In the genomic region with DNA sequence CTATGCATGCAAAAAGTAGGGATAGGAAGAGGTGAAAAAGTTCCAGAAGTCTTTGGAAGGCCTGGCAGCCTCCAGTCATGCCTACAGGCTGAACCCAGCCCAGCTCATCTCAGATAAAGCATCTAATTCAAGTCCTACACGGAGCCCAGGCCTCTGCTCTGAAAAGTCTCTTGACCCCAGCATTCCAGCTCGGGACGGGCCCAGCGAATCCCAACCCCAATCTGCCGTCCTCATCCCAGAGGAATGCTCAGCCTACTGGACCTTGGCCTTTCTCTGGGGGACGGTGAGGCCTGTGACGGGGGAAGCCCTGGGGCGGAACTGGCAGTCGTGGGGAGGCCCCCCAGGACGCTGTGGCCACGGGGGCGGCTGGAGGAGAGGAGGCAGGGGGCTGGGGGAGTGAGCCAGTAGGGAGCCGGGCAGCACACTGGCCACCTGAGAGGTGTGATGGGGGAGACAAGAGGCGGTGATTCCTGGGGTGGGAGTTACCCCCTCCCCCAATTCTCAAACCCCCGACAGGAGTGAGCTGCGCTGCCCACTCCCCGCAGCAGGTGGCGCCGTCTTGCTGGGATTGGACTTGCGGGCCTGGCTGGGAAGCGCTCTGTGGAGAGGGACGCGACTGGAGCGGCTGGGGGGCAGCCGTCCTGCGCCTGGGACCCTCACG, we compare ENCODE assay signal across 8 cellular contexts.
DNase-seq lines count a peak whose midpoint lies in the region; TF ChIP-seq lines count a peak whose summit lies in the region.

No MANE protein-coding gene starts in this region.

- TF ChIP-seq EP300 in ovary (IDR thresholded peaks at IDR 0.05) = no peak

- H3K4me3 ChIP-seq in A673 (ENCODE audit: low read depth, low read length, poor library complexity, severe bottlenecking) (peak overlapping the region; percentile 41), ovary (peak overlapping the region; percentile 35), tibial artery (peak overlapping the region; percentile 42 to 49)

- no peaks in the 10 kb centered on the region for H3K9me3 ChIP-seq in A673 (ENCODE audit: low read depth, low read length, poor library complexity, severe bottlenecking)
- H3K9me3 ChIP-seq in ovary = no peaks in the 10 kb centered on the region
- H3K9me3 ChIP-seq in tibial artery = no peaks in the 10 kb centered on the region

- H3K4me1 ChIP-seq in A673 (ENCODE audit: insufficient read depth, low read length, poor library complexity, severe bottlenecking) (no peaks in the 10 kb centered on the region), ovary (ENCODE audit: insufficient read depth) (peaks cover 16% of the 10 kb centered on the region), tibial artery (peaks cover 0 to 21% (median 15%) of the 10 kb centered on the region in 4 donors)

- H3K27ac ChIP-seq in A673 (ENCODE audit: low read depth, low read length, poor library complexity, severe bottlenecking) (no peak overlapping the region), ovary (peak overlapping the region; percentile 64 to 90), tibial artery (peak overlapping the region; percentile 68 to 73)

- CTCF ChIA-PET in A673 (lab: Charles Lee) = interaction anchor here (2.9 kb wide), 1 partner anchor 253 kb away, joined by 14 read pairs; a partner anchor contains a TSS

- no TSS peak for BruUV-seq in A673 (replicated peaks; lab: Mats Ljungman, UMichigan)

- no peaks in the 10 kb centered on the region for H3K27me3 ChIP-seq in A673 (replicated peaks; ENCODE audit: insufficient read depth, low read depth, low read length, poor library complexity)
- no peaks in the 10 kb centered on the region for H3K27me3 ChIP-seq in ovary
- H3K27me3 ChIP-seq in tibial artery = no peaks in the 10 kb centered on the region

- no peak for TF ChIP-seq POLR2A in ovary (IDR thresholded peaks at IDR 0.05)

- WGBS in ovary, 3 donors = 1 to 10% (median 3%) methylated on average over 20 to 27 of the region's 27 CpGs

- DNase-seq in A673 (ENCODE audit: low spot score) (peak; percentile 76), GM20000 (ENCODE audit: low spot score) (peak; percentile 53), RKO (ENCODE audit: low spot score) (peak; percentile 29), head of caudate nucleus (peak; percentile 67 to 93 (median 84)), ovary (peak; percentile 85 to 92 (median 89)), tibial artery (peak; percentile 84 to 90), KG1 (lab: John Stamatoyannopoulos, UW) (no peak)
- peak; percentile 52 for DNase-seq in activated naive CD4-positive, alpha-beta T cell treated with anti-CD3 and anti-CD28 coated beads, Interleukin-2, amount 50 U/mL, for 16 hours

- TF ChIP-seq CTCF in A673 (conservative IDR thresholded peaks at IDR 0.05; ENCODE audit: low read depth, low read length) (peak; percentile 95), GM20000 (IDR thresholded peaks at IDR 0.05; ENCODE audit: extremely low read depth, missing control alignments) (peak; percentile 89), ovary (IDR thresholded peaks at IDR 0.05) (peak; percentile 89 to 98 (median 96)), tibial artery (IDR thresholded peaks at IDR 0.05) (peak; percentile 92 to 97)

- intact Hi-C loops in A673 (cut with micrococcal nuclease; ENCODE audit: unreplicated experiment) (loop anchor here (1.0 to 10.0 kb wide), 4 partner anchors 150 to 567 kb away; no protein-coding TSS in a partner anchor), head of caudate nucleus (cut with DNase I) (loop anchor here (2.0 to 5.0 kb wide), 2 partner anchors 48 to 252 kb away; a partner anchor contains a TSS), ovary (cut with DNase I) (loop anchor here (2.0 to 10.0 kb wide), 8 partner anchors 42 to 510 kb away; a partner anchor contains a TSS), tibial artery (cut with DNase I; ENCODE audit: low total_unique reads) (loop anchor here (5.0 to 10.0 kb wide), 2 partner anchors 50 to 567 kb away; no protein-coding TSS in a partner anchor)

- H3K36me3 ChIP-seq in A673 (ENCODE audit: insufficient read depth, low read length, poor library complexity, severe bottlenecking) = no peaks in the 10 kb centered on the region
- no peaks in the 10 kb centered on the region for H3K36me3 ChIP-seq in ovary
- no peaks in the 10 kb centered on the region for H3K36me3 ChIP-seq in tibial artery

- POLR2A ChIA-PET in A673 (lab: Charles Lee; ENCODE audit: low non-redundant PET) = no interaction called here
